2 cellular contexts compared by ENCODE assay signal in the genomic region with DNA sequence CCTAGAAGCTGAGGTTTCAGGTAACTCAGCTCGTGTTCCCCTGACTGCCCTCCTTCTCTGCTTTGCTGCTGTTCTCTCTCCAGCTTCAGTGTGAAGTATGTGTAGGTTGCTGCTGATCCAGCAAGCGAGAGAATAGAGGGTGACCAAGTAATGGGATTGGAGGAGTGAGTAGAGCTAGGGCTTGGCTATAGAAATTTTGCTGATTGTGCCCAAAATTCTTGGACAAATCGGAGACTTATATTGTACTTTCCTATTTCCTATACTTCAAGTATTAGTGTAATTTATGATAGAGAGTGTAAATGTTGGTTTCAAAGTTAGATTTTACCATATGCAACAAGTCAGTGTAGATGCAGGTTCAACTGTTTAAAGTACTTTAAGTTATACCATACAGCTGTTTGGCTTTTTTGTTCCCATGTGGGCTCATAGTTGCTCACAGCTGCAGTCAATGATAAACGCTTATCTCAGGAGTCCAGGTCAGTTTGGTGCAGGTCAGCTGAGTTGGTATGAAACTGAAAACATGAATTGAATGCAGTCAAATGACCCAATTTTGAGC.
TF ChIP-seq lines count a peak whose summit lies in the region.

No MANE protein-coding gene starts in this region.

TF ChIP-seq in GM12891, 5 proteins besides CTCF, POLR2A, EP300 and RAD21:
- TF ChIP-seq SPI1 (IDR thresholded peaks at IDR 0.05; ENCODE audit: low read depth, low read length) = no peak
- TF ChIP-seq POLR2AphosphoS5 (IDR thresholded peaks at IDR 0.05; ENCODE audit: low read depth, low read length) = no peak
- TF ChIP-seq PAX5 (IDR thresholded peaks at IDR 0.05; ENCODE audit: insufficient read depth, low read length, severe bottlenecking) = no peak
- no peak for TF ChIP-seq TAF1 (IDR thresholded peaks at IDR 0.05; ENCODE audit: low read depth, low read length)
- no peak for TF ChIP-seq POU2F2 (IDR thresholded peaks at IDR 0.05; ENCODE audit: low read depth, low read length)

TF ChIP-seq in H1, 55 proteins besides CTCF, POLR2A, EP300 and RAD21:
- TF ChIP-seq MAFK (IDR thresholded peaks at IDR 0.05; ENCODE audit: low read depth, low read length) (no peak), POU5F1 (IDR thresholded peaks at IDR 0.05; ENCODE audit: low read depth, low read length) (no peak), KDM5A (IDR thresholded peaks at IDR 0.05; ENCODE audit: low read length) (no peak), NRF1 (IDR thresholded peaks at IDR 0.05; ENCODE audit: low read depth, low read length) (no peak), GTF2F1 (IDR thresholded peaks at IDR 0.05; ENCODE audit: borderline replicate concordance, low read depth, low read length) (no peak)
- TF ChIP-seq, protein P1, sequence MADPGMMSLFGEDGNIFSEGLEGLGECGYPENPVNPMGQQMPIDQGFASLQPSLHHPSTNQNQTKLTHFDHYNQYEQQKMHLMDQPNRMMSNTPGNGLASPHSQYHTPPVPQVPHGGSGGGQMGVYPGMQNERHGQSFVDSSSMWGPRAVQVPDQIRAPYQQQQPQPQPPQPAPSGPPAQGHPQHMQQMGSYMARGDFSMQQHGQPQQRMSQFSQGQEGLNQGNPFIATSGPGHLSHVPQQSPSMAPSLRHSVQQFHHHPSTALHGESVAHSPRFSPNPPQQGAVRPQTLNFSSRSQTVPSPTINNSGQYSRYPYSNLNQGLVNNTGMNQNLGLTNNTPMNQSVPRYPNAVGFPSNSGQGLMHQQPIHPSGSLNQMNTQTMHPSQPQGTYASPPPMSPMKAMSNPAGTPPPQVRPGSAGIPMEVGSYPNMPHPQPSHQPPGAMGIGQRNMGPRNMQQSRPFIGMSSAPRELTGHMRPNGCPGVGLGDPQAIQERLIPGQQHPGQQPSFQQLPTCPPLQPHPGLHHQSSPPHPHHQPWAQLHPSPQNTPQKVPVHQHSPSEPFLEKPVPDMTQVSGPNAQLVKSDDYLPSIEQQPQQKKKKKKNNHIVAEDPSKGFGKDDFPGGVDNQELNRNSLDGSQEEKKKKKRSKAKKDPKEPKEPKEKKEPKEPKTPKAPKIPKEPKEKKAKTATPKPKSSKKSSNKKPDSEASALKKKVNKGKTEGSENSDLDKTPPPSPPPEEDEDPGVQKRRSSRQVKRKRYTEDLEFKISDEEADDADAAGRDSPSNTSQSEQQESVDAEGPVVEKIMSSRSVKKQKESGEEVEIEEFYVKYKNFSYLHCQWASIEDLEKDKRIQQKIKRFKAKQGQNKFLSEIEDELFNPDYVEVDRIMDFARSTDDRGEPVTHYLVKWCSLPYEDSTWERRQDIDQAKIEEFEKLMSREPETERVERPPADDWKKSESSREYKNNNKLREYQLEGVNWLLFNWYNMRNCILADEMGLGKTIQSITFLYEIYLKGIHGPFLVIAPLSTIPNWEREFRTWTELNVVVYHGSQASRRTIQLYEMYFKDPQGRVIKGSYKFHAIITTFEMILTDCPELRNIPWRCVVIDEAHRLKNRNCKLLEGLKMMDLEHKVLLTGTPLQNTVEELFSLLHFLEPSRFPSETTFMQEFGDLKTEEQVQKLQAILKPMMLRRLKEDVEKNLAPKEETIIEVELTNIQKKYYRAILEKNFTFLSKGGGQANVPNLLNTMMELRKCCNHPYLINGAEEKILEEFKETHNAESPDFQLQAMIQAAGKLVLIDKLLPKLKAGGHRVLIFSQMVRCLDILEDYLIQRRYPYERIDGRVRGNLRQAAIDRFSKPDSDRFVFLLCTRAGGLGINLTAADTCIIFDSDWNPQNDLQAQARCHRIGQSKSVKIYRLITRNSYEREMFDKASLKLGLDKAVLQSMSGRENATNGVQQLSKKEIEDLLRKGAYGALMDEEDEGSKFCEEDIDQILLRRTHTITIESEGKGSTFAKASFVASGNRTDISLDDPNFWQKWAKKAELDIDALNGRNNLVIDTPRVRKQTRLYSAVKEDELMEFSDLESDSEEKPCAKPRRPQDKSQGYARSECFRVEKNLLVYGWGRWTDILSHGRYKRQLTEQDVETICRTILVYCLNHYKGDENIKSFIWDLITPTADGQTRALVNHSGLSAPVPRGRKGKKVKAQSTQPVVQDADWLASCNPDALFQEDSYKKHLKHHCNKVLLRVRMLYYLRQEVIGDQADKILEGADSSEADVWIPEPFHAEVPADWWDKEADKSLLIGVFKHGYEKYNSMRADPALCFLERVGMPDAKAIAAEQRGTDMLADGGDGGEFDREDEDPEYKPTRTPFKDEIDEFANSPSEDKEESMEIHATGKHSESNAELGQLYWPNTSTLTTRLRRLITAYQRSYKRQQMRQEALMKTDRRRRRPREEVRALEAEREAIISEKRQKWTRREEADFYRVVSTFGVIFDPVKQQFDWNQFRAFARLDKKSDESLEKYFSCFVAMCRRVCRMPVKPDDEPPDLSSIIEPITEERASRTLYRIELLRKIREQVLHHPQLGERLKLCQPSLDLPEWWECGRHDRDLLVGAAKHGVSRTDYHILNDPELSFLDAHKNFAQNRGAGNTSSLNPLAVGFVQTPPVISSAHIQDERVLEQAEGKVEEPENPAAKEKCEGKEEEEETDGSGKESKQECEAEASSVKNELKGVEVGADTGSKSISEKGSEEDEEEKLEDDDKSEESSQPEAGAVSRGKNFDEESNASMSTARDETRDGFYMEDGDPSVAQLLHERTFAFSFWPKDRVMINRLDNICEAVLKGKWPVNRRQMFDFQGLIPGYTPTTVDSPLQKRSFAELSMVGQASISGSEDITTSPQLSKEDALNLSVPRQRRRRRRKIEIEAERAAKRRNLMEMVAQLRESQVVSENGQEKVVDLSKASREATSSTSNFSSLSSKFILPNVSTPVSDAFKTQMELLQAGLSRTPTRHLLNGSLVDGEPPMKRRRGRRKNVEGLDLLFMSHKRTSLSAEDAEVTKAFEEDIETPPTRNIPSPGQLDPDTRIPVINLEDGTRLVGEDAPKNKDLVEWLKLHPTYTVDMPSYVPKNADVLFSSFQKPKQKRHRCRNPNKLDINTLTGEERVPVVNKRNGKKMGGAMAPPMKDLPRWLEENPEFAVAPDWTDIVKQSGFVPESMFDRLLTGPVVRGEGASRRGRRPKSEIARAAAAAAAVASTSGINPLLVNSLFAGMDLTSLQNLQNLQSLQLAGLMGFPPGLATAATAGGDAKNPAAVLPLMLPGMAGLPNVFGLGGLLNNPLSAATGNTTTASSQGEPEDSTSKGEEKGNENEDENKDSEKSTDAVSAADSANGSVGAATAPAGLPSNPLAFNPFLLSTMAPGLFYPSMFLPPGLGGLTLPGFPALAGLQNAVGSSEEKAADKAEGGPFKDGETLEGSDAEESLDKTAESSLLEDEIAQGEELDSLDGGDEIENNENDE (IDR thresholded peaks at IDR 0.05; ENCODE audit: insufficient replicate concordance, low read length) = no peak
- TF ChIP-seq, protein P2, sequence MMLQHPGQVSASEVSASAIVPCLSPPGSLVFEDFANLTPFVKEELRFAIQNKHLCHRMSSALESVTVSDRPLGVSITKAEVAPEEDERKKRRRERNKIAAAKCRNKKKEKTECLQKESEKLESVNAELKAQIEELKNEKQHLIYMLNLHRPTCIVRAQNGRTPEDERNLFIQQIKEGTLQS (IDR thresholded peaks at IDR 0.05; ENCODE audit: insufficient read depth, low read depth, low read length) = no peak
